Comparison of ENCODE assay signal across 8 cellular contexts in genomic region chr10:13349776-13350274, GRCh38. TPM values are rescaled to one million over a fixed set of nuclear protein-coding genes. Genes with fewer than 3 reads are reported as not detected.
DNase-seq lines count a peak whose midpoint lies in the region; ATAC-seq and TF ChIP-seq lines count a peak whose summit lies in the region.

No MANE protein-coding gene starts in this region.

- H3K27ac ChIP-seq in transverse colon: peak overlapping the region; percentile 95 to 99 (median 99)

- no peaks in the 10 kb centered on the region for H3K9me3 ChIP-seq in transverse colon

- TF ChIP-seq EP300 in transverse colon (IDR thresholded peaks at IDR 0.05; ENCODE audit: low read depth): no peak

- ATAC-seq in GM19467 (IDR thresholded peaks at IDR 0.05; ENCODE audit: unreplicated experiment): no peak

- TF ChIP-seq POLR2A in erythroblast (IDR thresholded peaks at IDR 0.05; ENCODE audit: low read length) (no peak), transverse colon (IDR thresholded peaks at IDR 0.05) (peak; percentile 47)

- no peaks in the 10 kb centered on the region for H3K36me3 ChIP-seq in transverse colon

- no peak for TF ChIP-seq CTCF in AG04449 (IDR thresholded peaks at IDR 0.05; ENCODE audit: insufficient read depth, low read length, missing control alignments)
- no peak for TF ChIP-seq CTCF in transverse colon (IDR thresholded peaks at IDR 0.05)

- intact Hi-C loops in transverse colon (cut with DNase I; ENCODE audit: low total_unique reads): no loop called here

- in situ Hi-C loops in transverse colon (cut with MboI; ENCODE audit: low pct_ligation_motif_present in 1 of 4, low pct_unique_long_range_greater_than_20kb in 1 of 4, low sequenced_read_pairs in 3 of 4): loop anchor here in 1 of 4 donors (25.0 kb wide), 1 partner anchor 187 kb away; the partner anchor contains the start of gene BEND7

- H3K4me1 ChIP-seq in transverse colon: peaks cover 7 to 37% (median 24%) of the 10 kb centered on the region in 4 donors

- 0 to 13% methylated on average over 5 to 18 of the region's 18 CpGs for WGBS in transverse colon (ENCODE audit: low coverage in 1 of 2), 2 donors

- H3K4me3 ChIP-seq in AG04449 (ENCODE audit: low read depth, low read length) (peak overlapping the region; percentile 72), transverse colon (peak overlapping the region; percentile 8 to 97 (median 76))

- POLR2A ChIA-PET in AG04449 (lab: Yijun Ruan, JAX): no interaction called here

- H3K27me3 ChIP-seq in transverse colon: peaks cover 13% of the 10 kb centered on the region

- DNase-seq in AG04449 (ENCODE audit: low read depth, low spot score) (no peak), HuH-7 (ENCODE audit: low spot score) (peak; percentile 73), erythroblast (lab: John Stamatoyannopoulos, UW) (peak; percentile 18 to 21), mucosa of gallbladder (ENCODE audit: low spot score) (peak; percentile 57), transverse colon (peak; percentile 76), KG1 (lab: John Stamatoyannopoulos, UW) (no peak)
- DNase-seq in activated CD4-positive, alpha-beta T cell treated with anti-CD3 and anti-CD28 coated beads for 4 hours: peak; percentile 8 to 11

- CTCF ChIA-PET in AG04449 (lab: Yijun Ruan, JAX): interaction anchor here (0.7 to 2.9 kb wide), 9 partner anchors 11 to 1070 kb away, joined by 3 to 10 read pairs (median 4); partner anchors contain the start of gene PRPF18

RNA-seq across cellular contexts. Expression of gene SEPHS1, which starts 1.7 kb away (rescaled TPM):
- total RNA-seq in mucosa of gallbladder: 35.9 TPM
- total RNA-seq in transverse colon: 10 to 100 TPM; 14.6 to 44.6 (median 28.5) TPM

RNA-seq across cellular contexts. Expression of gene PHYH, which starts 50.0 kb away (rescaled TPM):
- 71.2 TPM for total RNA-seq in mucosa of gallbladder
- total RNA-seq in transverse colon: 10 to 100 TPM; 16.1 to 90.1 (median 49.2) TPM

Comparison
In these comparisons a context has a peak if more than half of its experiments do, and no peak if none do; other contexts are left out.
1. DNase-seq: peak in HuH-7 (single experiment), activated CD4-positive, alpha-beta T cell treated with anti-CD3 and anti-CD28 coated beads for 4 hours (2 of 2), erythroblast (2 of 2), mucosa of gallbladder (single experiment) and transverse colon (single experiment); none in AG04449 (single experiment) and KG1 (single experiment).